Comparison of ENCODE assay signal across 17 cellular contexts in genomic region chr6:169387809-169388383, GRCh38.
DNase-seq lines count a peak whose midpoint lies in the region; ATAC-seq, FAIRE-seq and TF ChIP-seq lines count a peak whose summit lies in the region.
"Had no signal": no experiment of that assay in that cellular context is flagged by ENCODE, and none has a peak within 500 bp of the region (broad histone marks: within the 10 kb centered on the region; RNA-seq: fewer than 3 reads in every experiment).

No MANE protein-coding gene starts in this region.

- CTCF ChIA-PET in MCF 10A (lab: Yijun Ruan, JAX) = no interaction called here

- no peak overlapping the region for H3K27ac Mint-ChIP-seq in MCF 10A (ENCODE audit: low read depth, unreplicated experiment)
- peak overlapping the region in 2 of 3 experiments; percentile 82 to 90 for H3K27ac Mint-ChIP-seq in nephron

- H3K36me3 Mint-ChIP-seq in MCF 10A (ENCODE audit: insufficient read depth, unreplicated experiment) (no peaks in the 10 kb centered on the region), nephron (ENCODE audit: low read depth) (peaks cover 5% of the 10 kb centered on the region)
- H3K36me3 Mint-ChIP-seq: CD4-positive, CD25-positive, alpha-beta regulatory T cell had no signal

- H3K4me3 ChIP-seq in breast epithelium (no peak overlapping the region), esophagus muscularis mucosa (no peak overlapping the region), vagina (no peak overlapping the region)
- H3K4me3 ChIP-seq: BLaER1 treated with 17β-estradiol and CSF1 and Interleukin-3, amounts not matched to agents 10 nM and 100 nM had no signal

- no peaks in the 10 kb centered on the region for H3K4me1 ChIP-seq in breast epithelium
- peaks cover 0 to 15% (median 11%) of the 10 kb centered on the region in 4 donors for H3K4me1 ChIP-seq in esophagus muscularis mucosa
- peaks cover 25% of the 10 kb centered on the region for H3K4me1 ChIP-seq in vagina

- H3K4me1 Mint-ChIP-seq in MCF 10A (ENCODE audit: insufficient read depth, unreplicated experiment) (no peaks in the 10 kb centered on the region), nephron (peaks cover 20% of the 10 kb centered on the region)

- H3K27me3 ChIP-seq in breast epithelium (no peaks in the 10 kb centered on the region), esophagus muscularis mucosa (no peaks in the 10 kb centered on the region), vagina (no peaks in the 10 kb centered on the region)
- H3K27me3 ChIP-seq: BLaER1 treated with 17β-estradiol and CSF1 and Interleukin-3, amounts not matched to agents 10 nM and 100 nM had no signal

- H3K9me3 ChIP-seq in breast epithelium = peaks cover 17 to 34% of the 10 kb centered on the region in 2 donors
- H3K9me3 ChIP-seq in esophagus muscularis mucosa = no peaks in the 10 kb centered on the region
- no peaks in the 10 kb centered on the region for H3K9me3 ChIP-seq in vagina

- 90% methylated on average over 9 of the region's 9 CpGs for WGBS in esophagus muscularis mucosa

- intact Hi-C loops in breast epithelium (cut with DNase I; ENCODE audit: low total_unique reads) = no loop called here
- intact Hi-C loops in MCF 10A (cut with micrococcal nuclease) = no loop called here
- intact Hi-C loops in esophagus muscularis mucosa (cut with DNase I) = no loop called here
- intact Hi-C loops in vagina (cut with DNase I) = no loop called here

- no peak for TF ChIP-seq EP300 in esophagus muscularis mucosa (IDR thresholded peaks at IDR 0.05)

- H3K36me3 ChIP-seq in breast epithelium (no peaks in the 10 kb centered on the region), esophagus muscularis mucosa (no peaks in the 10 kb centered on the region), vagina (no peaks in the 10 kb centered on the region)
- H3K36me3 ChIP-seq: BLaER1 treated with 17β-estradiol and CSF1 and Interleukin-3, amounts not matched to agents 10 nM and 100 nM had no signal

- TF ChIP-seq POLR2A in breast epithelium (IDR thresholded peaks at IDR 0.05) (no peak), esophagus muscularis mucosa (IDR thresholded peaks at IDR 0.05; ENCODE audit: low read depth) (no peak), vagina (IDR thresholded peaks at IDR 0.05) (no peak), GM12892 (IDR thresholded peaks at IDR 0.05; ENCODE audit: low read depth, low read length) (no peak)

- FAIRE-seq in GM12892 (lab: Jason Lieb, UNC) = no peak
- FAIRE-seq: GM18507, H54 had no signal

- H3K27me3 Mint-ChIP-seq in MCF 10A (ENCODE audit: insufficient read depth, unreplicated experiment) = no peaks in the 10 kb centered on the region
- H3K27me3 Mint-ChIP-seq in nephron (ENCODE audit: low read depth) = peaks cover 3% of the 10 kb centered on the region

- H3K9me3 Mint-ChIP-seq in MCF 10A (ENCODE audit: unreplicated experiment) (peaks cover 15% of the 10 kb centered on the region), nephron (peaks cover 23% of the 10 kb centered on the region)

- POLR2A ChIA-PET in MCF 10A (lab: Yijun Ruan, JAX) = no interaction called here

- no peak overlapping the region for H3K4me3 Mint-ChIP-seq in MCF 10A (ENCODE audit: unreplicated experiment)
- peak overlapping the region in 1 of 3 experiments; percentile 18 for H3K4me3 Mint-ChIP-seq in nephron
- H3K4me3 Mint-ChIP-seq: CD4-positive, CD25-positive, alpha-beta regulatory T cell had no signal

- no peak for DNase-seq in breast epithelium (ENCODE audit: low spot score in 2 of 2)
- no peak for DNase-seq in MCF 10A (ENCODE audit: unreplicated experiment)
- DNase-seq in esophagus muscularis mucosa (ENCODE audit: extremely low spot score) = peak; percentile 57
- peak; percentile 64 to 81 for DNase-seq in vagina (ENCODE audit: extremely low spot score in 2 of 2)
- no peak for DNase-seq in cerebellar nuclear complex (lab: John Stamatoyannopoulos, UW)
- DNase-seq in GM12892 (ENCODE audit: insufficient read length) = no peak
- DNase-seq: ACHN; CD4-positive, CD25-positive, alpha-beta regulatory T cell; DMS53; GF-D8 had no signal

- BruUV-seq in MCF 10A (replicated peaks; lab: Mats Ljungman, UMichigan) = no TSS peak

- TF ChIP-seq CTCF in breast epithelium (IDR thresholded peaks at IDR 0.05) (no peak), MCF 10A (IDR thresholded peaks at IDR 0.05; ENCODE audit: unreplicated experiment) (no peak), esophagus muscularis mucosa (IDR thresholded peaks at IDR 0.05) (no peak), nephron (IDR thresholded peaks at IDR 0.05; ENCODE audit: unreplicated experiment in 3 of 3) (no peak), vagina (IDR thresholded peaks at IDR 0.05) (no peak)

- H3K27ac ChIP-seq in breast epithelium = peak overlapping the region; percentile 45 to 68
- H3K27ac ChIP-seq in esophagus muscularis mucosa (replicated peaks in 1 of 4) = no peak overlapping the region
- peak overlapping the region; percentile 60 for H3K27ac ChIP-seq in vagina
- H3K27ac ChIP-seq: BLaER1 treated with 17β-estradiol and CSF1 and Interleukin-3, amounts not matched to agents 10 nM and 100 nM; HL-60 had no signal

- ATAC-seq in GM19455 (IDR thresholded peaks at IDR 0.05; ENCODE audit: unreplicated experiment) = no peak
- ATAC-seq: HCT116 had no signal

Comparison
In these comparisons a context has a peak if more than half of its experiments do, and no peak if none do; other contexts are left out.
1. DNase-seq: peak in esophagus muscularis mucosa (single experiment) and vagina (2 of 2); none in breast epithelium (0 of 2), MCF 10A (single experiment), cerebellar nuclear complex (0 of 2) and GM12892 (single experiment).
2. H3K27ac ChIP-seq: peak in breast epithelium (2 of 2) and vagina (single experiment); none in esophagus muscularis mucosa (0 of 4).